In genomic region chr7:69911337-69911736, GRCh38 we compare ENCODE assay signal across 10 cellular contexts.
"Had no signal": no experiment of that assay in that cellular context is flagged by ENCODE, and none has a peak within 500 bp of the region (broad histone marks: within the 10 kb centered on the region; RNA-seq: fewer than 3 reads in every experiment).

No MANE protein-coding gene starts in this region.

- H3K4me3 ChIP-seq: GM23248, HAP-1, K562 had no signal

- DNase-seq: GM23248, GOT3, H7, IMR-90, Kasumi-1, KG1 had no signal

- H3K36me3 ChIP-seq: HAP-1 had no signal

- ATAC-seq: HCT116, K562 had no signal

- H3K27ac ChIP-seq: GM23248, HL-60 had no signal

- H3K9ac ChIP-seq: GM23248 had no signal
